Comparison of ENCODE assay signal across 22 cellular contexts in genomic region chr7:18902892-18903291, GRCh38.
DNase-seq lines count a peak whose midpoint lies in the region; ATAC-seq, FAIRE-seq and TF ChIP-seq lines count a peak whose summit lies in the region.
"Had no signal": no experiment of that assay in that cellular context is flagged by ENCODE, and none has a peak within 500 bp of the region (broad histone marks: within the 10 kb centered on the region; RNA-seq: fewer than 3 reads in every experiment).

No MANE protein-coding gene starts in this region.

- POLR2A ChIA-PET in RWPE1 (lab: Yijun Ruan, JAX; ENCODE audit: low non-redundant PET) = no interaction called here

- TF ChIP-seq EP300 in suprapubic skin (IDR thresholded peaks at IDR 0.05) = no peak

- H3K9me3 ChIP-seq in suprapubic skin = no peaks in the 10 kb centered on the region
- H3K9me3 ChIP-seq: A549, Caco-2 had no signal

- no peaks in the 10 kb centered on the region for H3K27me3 ChIP-seq in bronchial epithelial cell (ENCODE audit: control insufficient read depth, insufficient read depth, low read length)
- no peaks in the 10 kb centered on the region for H3K27me3 ChIP-seq in foreskin keratinocyte
- H3K27me3 ChIP-seq in suprapubic skin = no peaks in the 10 kb centered on the region

- no peak overlapping the region for H3K4me3 ChIP-seq in bronchial epithelial cell (ENCODE audit: low read depth, low read length)
- H3K4me3 ChIP-seq in suprapubic skin = no peak overlapping the region
- H3K4me3 ChIP-seq: A549 had no signal

- peak; percentile 90 for ATAC-seq in foreskin keratinocyte
- ATAC-seq: A549, HCT116, HepG2 had no signal

- TF ChIP-seq POLR2A in suprapubic skin (IDR thresholded peaks at IDR 0.05) = no peak

- H3K36me3 ChIP-seq in bronchial epithelial cell (ENCODE audit: control insufficient read depth, insufficient read depth, low read length) (no peaks in the 10 kb centered on the region), suprapubic skin (no peaks in the 10 kb centered on the region)

- peak; percentile 17 for DNase-seq in RWPE1 (ENCODE audit: low spot score)
- DNase-seq in bronchial epithelial cell (ENCODE audit: low read depth) = peak; percentile 92
- peak; percentile 55 to 83 for DNase-seq in foreskin keratinocyte
- no peak for DNase-seq in suprapubic skin (ENCODE audit: low spot score in 2 of 2)
- DNase-seq in A172 (ENCODE audit: low spot score) = no peak
- DNase-seq in ecto neural progenitor cell (ENCODE audit: low spot score) = no peak
- DNase-seq in DMS114 treated with DMSO at 0.1 percent for 48 hours (lab: John Stamatoyannopoulos, UW; ENCODE audit: unreplicated experiment) = no peak
- DNase-seq: AML-193; Caco-2; CD4-positive, alpha-beta T cell; DMS153; DMS79; GDM1; GOT3; H7; HFFc6 had no signal

- CTCF ChIA-PET in RWPE1 (lab: Yijun Ruan, JAX) = no interaction called here

- TF ChIP-seq CTCF in RWPE1 (conservative IDR thresholded peaks at IDR 0.05; ENCODE audit: low read depth) (no peak), bronchial epithelial cell (IDR thresholded peaks at IDR 0.05; ENCODE audit: insufficient read depth, low read length, severe bottlenecking) (no peak), foreskin keratinocyte (conservative IDR thresholded peaks at IDR 0.05) (no peak), suprapubic skin (IDR thresholded peaks at IDR 0.05) (no peak)

- H3K4me1 ChIP-seq in foreskin keratinocyte (peaks cover 6% of the 10 kb centered on the region), suprapubic skin (peaks cover 15% of the 10 kb centered on the region)
- H3K4me1 ChIP-seq: A549, Caco-2 had no signal

- no peak for FAIRE-seq in bronchial epithelial cell (lab: Jason Lieb, UNC)
- FAIRE-seq: A549, D721Med, GM12892, HepG2 had no signal

- H3K27ac ChIP-seq in RWPE1 = no peak overlapping the region
- no peak overlapping the region for H3K27ac ChIP-seq in foreskin keratinocyte
- H3K27ac ChIP-seq in suprapubic skin = peak overlapping the region; percentile 14
- H3K27ac ChIP-seq: A549, C4-2B had no signal

Comparison
In these comparisons a context has a peak if more than half of its experiments do, and no peak if none do; other contexts are left out.
1. DNase-seq: peak in RWPE1 (single experiment), bronchial epithelial cell (single experiment) and foreskin keratinocyte (2 of 2); none in suprapubic skin (0 of 2), A172 (single experiment), ecto neural progenitor cell (single experiment) and DMS114 treated with DMSO at 0.1 percent for 48 hours (single experiment).